ENCODE assay signal across 20 cellular contexts in genomic region chr1:31214316-31215082, GRCh38.
DNase-seq lines count a peak whose midpoint lies in the region; ATAC-seq and TF ChIP-seq lines count a peak whose summit lies in the region.
"Had no signal": no experiment of that assay in that cellular context is flagged by ENCODE, and none has a peak within 500 bp of the region (broad histone marks: within the 10 kb centered on the region; RNA-seq: fewer than 3 reads in every experiment).

No MANE protein-coding gene starts in this region.

- no peak for ATAC-seq in GM21717 (IDR thresholded peaks at IDR 0.05; ENCODE audit: unreplicated experiment)
- ATAC-seq in HG03521 (IDR thresholded peaks at IDR 0.05; ENCODE audit: unreplicated experiment), result no peak
- ATAC-seq: activated naive CD4-positive, alpha-beta T cell treated with anti-CD3 and anti-CD28 coated beads, Interleukin-2, amount 50 U/mL, for 72 hours; esophagus mucosa; lower lobe of right lung had no signal

- H3K27ac ChIP-seq in brain microvascular endothelial cell, result no peak overlapping the region
- H3K27ac ChIP-seq: lower lobe of right lung, parathyroid adenoma, sigmoid colon, upper lobe of left lung had no signal

- peaks cover 9% of the 10 kb centered on the region for H3K27me3 ChIP-seq in brain microvascular endothelial cell (replicated peaks)
- H3K27me3 ChIP-seq: upper lobe of left lung had no signal

- no peaks in the 10 kb centered on the region for H3K36me3 ChIP-seq in brain microvascular endothelial cell (replicated peaks)
- H3K36me3 ChIP-seq: lower lobe of right lung, sigmoid colon, upper lobe of left lung had no signal

- H3K4me3 ChIP-seq in brain microvascular endothelial cell (ENCODE audit: low read depth, low read length), result no peak overlapping the region
- H3K4me3 ChIP-seq: lower lobe of right lung, sigmoid colon, upper lobe of left lung had no signal

- in situ Hi-C loops in brain microvascular endothelial cell (cut with HindIII; ENCODE audit: low pct_ligation_motif_present, low sequenced_read_pairs), result no loop called here

- TF ChIP-seq CTCF in brain microvascular endothelial cell (IDR thresholded peaks at IDR 0.05; ENCODE audit: low read depth, low read length, missing control alignments), result peak; percentile 35

- peak; percentile 59 for DNase-seq in ELF-1 (ENCODE audit: low read depth, low spot score)
- DNase-seq in HuH-7.5 (ENCODE audit: low spot score), result peak; percentile 47
- no peak for DNase-seq in brain microvascular endothelial cell
- peak; percentile 78 for DNase-seq in iPS-NIHi11 (ENCODE audit: low spot score)
- no peak for DNase-seq in NCI-H526 (lab: John Stamatoyannopoulos, UW)
- no peak for DNase-seq in activated CD8-positive, alpha-beta memory T cell treated with anti-CD3 and anti-CD28 coated beads for 24 hours
- DNase-seq: activated CD4-positive, alpha-beta T cell treated with anti-CD3 and anti-CD28 coated beads, Interleukin-2, amount 50 U/mL, for 4 hours; activated T-cell treated with anti-CD3 and anti-CD28 coated beads, Interleukin-2, amount 50 U/mL, for 48 hours; CD4-positive, CD25-positive, alpha-beta regulatory T cell; lower lobe of right lung; NCI-H187 treated with DMSO at 0.1 percent for 48 hours; NCI-H446 treated with DMSO at 0.1 percent for 48 hours; SHP77; sigmoid colon; upper lobe of left lung had no signal

Comparison
In these comparisons a context has a peak if more than half of its experiments do, and no peak if none do; other contexts are left out.
1. DNase-seq: peak in ELF-1 (single experiment), HuH-7.5 (single experiment) and iPS-NIHi11 (single experiment); none in brain microvascular endothelial cell (single experiment), NCI-H526 (0 of 2) and activated CD8-positive, alpha-beta memory T cell treated with anti-CD3 and anti-CD28 coated beads for 24 hours (single experiment).